ENCODE assay signal across 17 cellular contexts in genomic region chr1:179208681-179209477, GRCh38. TPM values are rescaled to one million over a fixed set of nuclear protein-coding genes. Genes with fewer than 3 reads are reported as not detected.
DNase-seq lines count a peak whose midpoint lies in the region; ATAC-seq and TF ChIP-seq lines count a peak whose summit lies in the region.
"Had no signal": no experiment of that assay in that cellular context is flagged by ENCODE, and none has a peak within 500 bp of the region (broad histone marks: within the 10 kb centered on the region; RNA-seq: fewer than 3 reads in every experiment).

No MANE protein-coding gene starts in this region.

- no peak for DNase-seq in Caco-2
- DNase-seq in HEK293T (ENCODE audit: extremely low spot score), result no peak
- DNase-seq in PC-9, result no peak
- no peak for DNase-seq in endothelial cell (ENCODE audit: low spot score)
- DNase-seq in DMS53 (lab: John Stamatoyannopoulos, UW), result no peak
- no peak for DNase-seq in NCI-H510A (lab: John Stamatoyannopoulos, UW)
- DNase-seq: C1 segment of cervical spinal cord, H7, KBM-7, NCI-H1436, NCI-H2029, NCI-H2171, NCI-H510A treated with DMSO at 0.1 percent for 48 hours, RPMI8226 had no signal

- H3K27me3 ChIP-seq in Caco-2 (replicated peaks; ENCODE audit: control insufficient read depth, insufficient read depth, low read length) (no peaks in the 10 kb centered on the region), PC-9 (ENCODE audit: insufficient read depth, low read depth) (no peaks in the 10 kb centered on the region)
- H3K27me3 ChIP-seq: SJCRH30 had no signal

- H3K4me3 ChIP-seq in Caco-2 (ENCODE audit: low read depth, low read length) (no peak overlapping the region), PC-9 (no peak overlapping the region)
- H3K4me3 ChIP-seq: SJCRH30 had no signal

- CTCF ChIA-PET in Caco-2 (lab: Charles Lee) (no interaction called here), HEK293T (lab: Yijun Ruan, JAX) (interaction anchor here (0.6 kb wide), 1 partner anchor 456 kb away, joined by 4 read pairs; no protein-coding TSS in a partner anchor), PC-9 (lab: Charles Lee) (no interaction called here)

- H3K4me1 Mint-ChIP-seq in Caco-2 (ENCODE audit: low read depth, unreplicated experiment) (peaks cover 32% of the 10 kb centered on the region), endothelial cell (ENCODE audit: unreplicated experiment) (peaks cover 6% of the 10 kb centered on the region)

- BruUV-seq in Caco-2 (replicated peaks; lab: Mats Ljungman, UMichigan), result TSS peak; percentile 17
- no TSS peak for BruUV-seq in PC-9 (replicated peaks; lab: Mats Ljungman, UMichigan)

- 0 out of 2 replicates have a peak overlapping the region, but pooled peaks have one; percentile 11 for H3K4me2 ChIP-seq in PC-9

- H3F3A ChIP-seq in PC-9 (ENCODE audit: insufficient read depth, low read depth), result 0 out of 2 replicates have a peak, but pooled peaks cover 11% of the 10 kb centered on the region

- peaks cover 78% of the 10 kb centered on the region for H3K79me2 ChIP-seq in PC-9 (ENCODE audit: low read depth)

- ATAC-seq in HG03521 (IDR thresholded peaks at IDR 0.05; ENCODE audit: unreplicated experiment) (no peak), GM19395 (IDR thresholded peaks at IDR 0.05; ENCODE audit: unreplicated experiment) (no peak)

- no peaks in the 10 kb centered on the region for H3K27me3 Mint-ChIP-seq in Caco-2 (ENCODE audit: insufficient read depth, unreplicated experiment)
- H3K27me3 Mint-ChIP-seq in endothelial cell (ENCODE audit: unreplicated experiment), result no peaks in the 10 kb centered on the region

- H3K4me3 Mint-ChIP-seq in Caco-2 (ENCODE audit: unreplicated experiment) (no peak overlapping the region), endothelial cell (ENCODE audit: unreplicated experiment) (no peak overlapping the region)

- intact Hi-C loops in Caco-2 (cut with micrococcal nuclease; ENCODE audit: unreplicated experiment), result loop anchor here (5.0 kb wide), 1 partner anchor 87 kb away; no protein-coding TSS in a partner anchor
- intact Hi-C loops in PC-9 (cut with micrococcal nuclease; ENCODE audit: unreplicated experiment), result no loop called here

- H3K36me3 ChIP-seq in Caco-2 (ENCODE audit: control insufficient read depth, insufficient read depth, low read length) (no peaks in the 10 kb centered on the region), PC-9 (ENCODE audit: low read depth) (no peaks in the 10 kb centered on the region)
- H3K36me3 ChIP-seq: SJCRH30 had no signal

- H3K9me3 Mint-ChIP-seq in Caco-2 (ENCODE audit: unreplicated experiment), result no peaks in the 10 kb centered on the region
- no peaks in the 10 kb centered on the region for H3K9me3 Mint-ChIP-seq in endothelial cell (ENCODE audit: unreplicated experiment)

- peaks cover 24% of the 10 kb centered on the region for H3K4me1 ChIP-seq in Caco-2
- H3K4me1 ChIP-seq in PC-9 (replicated peaks; ENCODE audit: insufficient read depth), result peaks cover 14% of the 10 kb centered on the region

- H3K9me2 ChIP-seq in PC-9 (ENCODE audit: insufficient read depth), result no peaks in the 10 kb centered on the region

- H4K20me1 ChIP-seq in PC-9 (ENCODE audit: insufficient read depth), result peaks cover 11% of the 10 kb centered on the region; the same call in 1 of the 2 replicates

- H3K9me3 ChIP-seq in Caco-2 (no peaks in the 10 kb centered on the region), PC-9 (ENCODE audit: insufficient read depth, low read depth) (no peaks in the 10 kb centered on the region)
- H3K9me3 ChIP-seq: SJCRH30 had no signal

- H2AFZ ChIP-seq in PC-9, result no peak overlapping the region

- H3K27ac Mint-ChIP-seq in Caco-2 (ENCODE audit: unreplicated experiment) (peak overlapping the region; percentile 37), endothelial cell (ENCODE audit: unreplicated experiment) (peak overlapping the region; percentile 15)

- POLR2A ChIA-PET in Caco-2 (lab: Charles Lee) (no interaction called here), HEK293T (lab: Yijun Ruan, JAX) (no interaction called here), PC-9 (lab: Charles Lee; ENCODE audit: unreplicated experiment) (interaction anchor here (0.7 kb wide), 1 partner anchor 764 kb away, joined by 5 read pairs; no protein-coding TSS in a partner anchor)

- TF ChIP-seq CTCF in Caco-2 (IDR thresholded peaks at IDR 0.05; ENCODE audit: insufficient read depth in 1 of 2, low read depth in 1 of 2, low read length in 1 of 2, severe bottlenecking in 1 of 2, unreplicated experiment in 1 of 2) (no peak), PC-9 (conservative IDR thresholded peaks at IDR 0.05) (no peak), endothelial cell (IDR thresholded peaks at IDR 0.05; ENCODE audit: unreplicated experiment) (no peak)

- H3K36me3 Mint-ChIP-seq in Caco-2 (ENCODE audit: insufficient read depth, unreplicated experiment) (no peaks in the 10 kb centered on the region), endothelial cell (ENCODE audit: low read depth, unreplicated experiment) (no peaks in the 10 kb centered on the region)

- H3K27ac ChIP-seq in PC-9, result peak overlapping the region; percentile 39
- H3K27ac ChIP-seq: SJCRH30 had no signal

TF ChIP-seq in HEK293T, 16 proteins besides CTCF, POLR2A, EP300 and RAD21:
- no peak for TF ChIP-seq FOXK2 (IDR thresholded peaks at IDR 0.05)
- TF ChIP-seq PKNOX1 (IDR thresholded peaks at IDR 0.05), result peak; percentile 62

RNA-seq across cellular contexts. Expression of gene ABL2, which starts 20.6 kb away (rescaled TPM):
- total RNA-seq in Caco-2 (2022), result 21.6 and 22.6 TPM in 2 replicates
- total RNA-seq in PC-9 (2021), result 23.5 and 27.4 TPM in 2 replicates
- total RNA-seq in endothelial cell (ENCODE audit: unreplicated experiment), result 160 TPM
